24 cellular contexts compared by ENCODE assay signal in genomic region chr11:18490736-18491485, GRCh38. TPM values are rescaled to one million over a fixed set of nuclear protein-coding genes. Genes with fewer than 3 reads are reported as not detected.
A peak's percentile ranks its signal among the peaks of the same experiment; 100 is the strongest.
DNase-seq lines count a peak whose midpoint lies in the region; ATAC-seq, FAIRE-seq and TF ChIP-seq lines count a peak whose summit lies in the region.
"Had no signal": no experiment of that assay in that cellular context is flagged by ENCODE, and none has a peak within 500 bp of the region (broad histone marks: within the 10 kb centered on the region; RNA-seq: fewer than 3 reads in every experiment).

No MANE protein-coding gene starts in this region.

- FAIRE-seq in small intestine (lab: Jason Lieb, UNC): no peak
- FAIRE-seq: D721Med, GM12892, H1 had no signal

- H3K27ac ChIP-seq in angular gyrus (ENCODE audit: low read depth, low read length) (peak overlapping the region; percentile 84), hepatocyte (peak overlapping the region; percentile 53), small intestine (ENCODE audit: low read depth in 1 of 2, low read length in 1 of 2) (peak overlapping the region; percentile 64 to 73)
- H3K27ac ChIP-seq: coronary artery, SJSA1 had no signal

- H3K9me3 ChIP-seq in hepatocyte (ENCODE audit: low read depth) (peaks cover 5% of the 10 kb centered on the region), small intestine (ENCODE audit: control insufficient read depth, low read depth) (no peaks in the 10 kb centered on the region)
- H3K9me3 ChIP-seq: SJSA1 had no signal

- peak; percentile 36 for DNase-seq in G401 (ENCODE audit: low spot score)
- DNase-seq in hepatocyte (ENCODE audit: low spot score): peak; percentile 46
- peak; percentile 95 for DNase-seq in small intestine
- DNase-seq in activated CD4-positive, alpha-beta T cell treated with anti-CD3 and anti-CD28 coated beads, Interleukin-2, amount 50 U/mL, for 48 hours: no peak
- no peak for DNase-seq in GM19240 (ENCODE audit: insufficient read length, low spot score)
- DNase-seq: activated gamma-delta T cell; GF-D8; NCI-H2081; NCI-H526 treated with DMSO at 0.1 percent for 48 hours; stimulated activated CD4-positive, alpha-beta T cell treated with anti-CD3 and anti-CD28 coated beads, Interleukin-15, amount 100 ng/mL, for 24 hours; stimulated activated naive CD8-positive, alpha-beta T cell treated with anti-CD3 and anti-CD28 coated beads, Interleukin-15, Interleukin-2, amounts not matched to agents 100 U/mL and 50 U/mL, for 24 hours had no signal

- ATAC-seq in GM19324 (IDR thresholded peaks at IDR 0.05; ENCODE audit: low FRiP score, unreplicated experiment): no peak
- ATAC-seq: stimulated activated naive CD8-positive, alpha-beta T cell treated with anti-CD3 and anti-CD28 coated beads, Interleukin-15, Interleukin-2, amounts not matched to agents 100 U/mL and 50 U/mL, for 24 hours had no signal

- peak overlapping the region; percentile 52 for H3K4me2 ChIP-seq in hepatocyte

- H3K9me2 ChIP-seq in hepatocyte (replicated peaks; ENCODE audit: insufficient read depth): no peaks in the 10 kb centered on the region

- H4K20me1 ChIP-seq in hepatocyte (ENCODE audit: insufficient read depth, poor library complexity, severe bottlenecking): no peaks in the 10 kb centered on the region

- peaks cover 18% of the 10 kb centered on the region for H3K4me1 ChIP-seq in hepatocyte (ENCODE audit: insufficient read depth)
- peaks cover 2 to 5% of the 10 kb centered on the region in 2 donors for H3K4me1 ChIP-seq in small intestine (ENCODE audit: control insufficient read depth in 2 of 2, insufficient read depth in 1 of 2, low read depth in 1 of 2, low read length in 1 of 2)
- H3K4me1 ChIP-seq: SJSA1 had no signal

- H3K79me2 ChIP-seq in hepatocyte: peaks cover 5% of the 10 kb centered on the region

- no peak overlapping the region for H2AFZ ChIP-seq in hepatocyte

- TF ChIP-seq CTCF in hepatocyte (IDR thresholded peaks at IDR 0.05; ENCODE audit: poor library complexity): no peak

- no peaks in the 10 kb centered on the region for H3K27me3 ChIP-seq in hepatocyte
- H3K27me3 ChIP-seq in small intestine (ENCODE audit: control insufficient read depth in 2 of 2, insufficient read depth in 2 of 2, low read length in 2 of 2): no peaks in the 10 kb centered on the region
- H3K27me3 ChIP-seq: SJSA1 had no signal

- H3K36me3 ChIP-seq in hepatocyte (replicated peaks; ENCODE audit: insufficient read depth, low read depth): no peaks in the 10 kb centered on the region
- peaks cover 4 to 5% of the 10 kb centered on the region in 2 donors for H3K36me3 ChIP-seq in small intestine (ENCODE audit: control insufficient read depth in 2 of 2, insufficient read depth in 2 of 2, low read length in 2 of 2)
- H3K36me3 ChIP-seq: SJSA1 had no signal

- WGBS in hepatocyte (ENCODE audit: low lambda C conversion rate, missing lambda C conversion rate): 87% methylated on average over 15 of the region's 15 CpGs
- 37 to 65% (median 64%) methylated on average over 15 of the region's 15 CpGs for WGBS in small intestine, 3 donors

- H3K4me3 ChIP-seq in hepatocyte (no peak overlapping the region), small intestine (ENCODE audit: low read depth in 1 of 2, low read length in 2 of 2) (peak overlapping the region in 1 of 2 donors; percentile 18)
- H3K4me3 ChIP-seq: coronary artery, SJSA1 had no signal

- in situ Hi-C loops in G401 (cut with HindIII; ENCODE audit: low sequenced_read_pairs): no loop called here

RNA-seq across cellular contexts. Expression of gene LDHAL6A, which starts 35.3 kb away (rescaled TPM):
- not detected in 2 replicates for total RNA-seq in G401 (2014; rRNA removed; shearing (Covaris generic))
- not detected in 2 replicates for total RNA-seq in hepatocyte
- polyA plus RNA-seq in hepatocyte: 0.06 TPM in 1 of 2 replicates, not detected in the other
- under 1 TPM in 1 of 3 donors, not detected in 2; 0.04 TPM for polyA plus RNA-seq in small intestine
- total RNA-seq: epithelial cell of proximal tubule; glomerular endothelial cell; H1; neural crest cell; OCI-LY7; SJSA1; T-helper 2 cell treated with Interferon-gamma antibody and Interleukin-4, amounts not matched to agents 100 ng/mL and 5 ng/mL, for 36 hours had no signal
- polyA plus RNA-seq: H1, IgD-negative memory B cell had no signal

RNA-seq across cellular contexts. Expression of gene TSG101, which starts 35.8 kb away (rescaled TPM):
- 71.3 and 111 TPM in 2 replicates for total RNA-seq in G401 (2014; rRNA removed; shearing (Covaris generic))
- 78.6 and 136 TPM in 2 replicates for total RNA-seq in hepatocyte
- polyA plus RNA-seq in hepatocyte: 105 and 113 TPM in 2 replicates
- polyA plus RNA-seq in small intestine: 10 to 100 TPM; 52.6 to 80.1 (median 71.1) TPM

Comparison
In these comparisons a context has a peak if more than half of its experiments do, and no peak if none do; other contexts are left out.
1. DNase-seq: peak in G401 (single experiment), hepatocyte (single experiment) and small intestine (single experiment); none in activated CD4-positive, alpha-beta T cell treated with anti-CD3 and anti-CD28 coated beads, Interleukin-2, amount 50 U/mL, for 48 hours (0 of 2) and GM19240 (single experiment).
2. Peak in every context shown above with its lines, with median percentiles within 50 percentile points of each other: H3K27ac ChIP-seq.